7 cellular contexts compared by ENCODE assay signal in the genomic region with DNA sequence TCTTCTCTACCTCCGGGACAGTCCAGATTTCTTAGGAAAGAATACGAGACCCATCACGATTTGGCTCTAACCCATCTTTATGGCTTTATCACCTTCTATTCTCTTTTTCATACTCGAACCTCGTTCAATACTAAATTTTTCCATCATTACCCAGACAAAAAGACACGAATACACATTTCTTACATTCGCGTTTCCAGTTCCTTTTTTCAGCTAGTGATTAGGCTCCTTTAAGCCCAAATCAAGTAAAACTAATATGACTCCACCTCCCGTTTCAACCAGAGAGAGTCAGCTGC.
A peak's percentile ranks its signal among the peaks of the same experiment; 100 is the strongest.
DNase-seq lines count a peak whose midpoint lies in the region; ATAC-seq and TF ChIP-seq lines count a peak whose summit lies in the region.

No MANE protein-coding gene starts in this region.

- no peak for TF ChIP-seq CTCF in HL-60 (IDR thresholded peaks at IDR 0.05; ENCODE audit: insufficient read depth, low read length)

- peaks cover 6% of the 10 kb centered on the region for H3K36me3 Mint-ChIP-seq in activated naive CD8-positive, alpha-beta T cell

- H3K4me1 Mint-ChIP-seq in activated naive CD8-positive, alpha-beta T cell (ENCODE audit: low read depth) = peaks cover 29% of the 10 kb centered on the region

- H3K27me3 ChIP-seq in HL-60 (ENCODE audit: insufficient read depth, poor library complexity, severe bottlenecking) = no peaks in the 10 kb centered on the region
- no peaks in the 10 kb centered on the region for H3K27me3 ChIP-seq in iPS-20b (ENCODE audit: insufficient read depth, low read length)
- no peaks in the 10 kb centered on the region for H3K27me3 ChIP-seq in stomach smooth muscle (ENCODE audit: control insufficient read depth in 1 of 2, insufficient read depth in 2 of 2, low read length in 2 of 2)

- H3K27ac Mint-ChIP-seq in activated naive CD8-positive, alpha-beta T cell = peak overlapping the region; percentile 97

- H3K4me3 ChIP-seq in HL-60 (replicated peaks; ENCODE audit: insufficient read depth, low read length) (peak overlapping the region; percentile 90), iPS-20b (ENCODE audit: low read length) (peak overlapping the region; percentile 97), stomach smooth muscle (ENCODE audit: low read length in 2 of 2) (peak overlapping the region; percentile 94 to 100)

- H3K4me3 Mint-ChIP-seq in activated naive CD8-positive, alpha-beta T cell = peak overlapping the region; percentile 98

- H3K27ac ChIP-seq in HL-60 (replicated peaks) (peak overlapping the region; percentile 74), iPS-20b (ENCODE audit: low read length) (peak overlapping the region; percentile 90), stomach smooth muscle (ENCODE audit: low read length) (peak overlapping the region; percentile 69)

- ATAC-seq in HG03439 (IDR thresholded peaks at IDR 0.05; ENCODE audit: unreplicated experiment) = no peak

- peaks cover 27% of the 10 kb centered on the region for H3K36me3 ChIP-seq in iPS-20b (ENCODE audit: insufficient read depth, low read depth, low read length)
- H3K36me3 ChIP-seq in stomach smooth muscle (ENCODE audit: control insufficient read depth in 2 of 2, insufficient read depth in 2 of 2, low read length in 2 of 2) = peaks cover 10 to 12% of the 10 kb centered on the region in 2 donors

- H3K9me3 ChIP-seq in iPS-20b (ENCODE audit: insufficient read depth, low read depth, low read length) (no peaks in the 10 kb centered on the region), stomach smooth muscle (ENCODE audit: control insufficient read depth in 2 of 2, low read length in 2 of 2) (no peaks in the 10 kb centered on the region)

- H3K9me3 Mint-ChIP-seq in activated naive CD8-positive, alpha-beta T cell (ENCODE audit: low read depth) = no peaks in the 10 kb centered on the region

- H3K9ac ChIP-seq in iPS-20b (ENCODE audit: low read depth, low read length) = peak overlapping the region; percentile 98
- peak overlapping the region; percentile 91 to 96 for H3K9ac ChIP-seq in stomach smooth muscle (ENCODE audit: low read length in 2 of 2)

- no peaks in the 10 kb centered on the region for H3K27me3 Mint-ChIP-seq in activated naive CD8-positive, alpha-beta T cell

- H3K4me1 ChIP-seq in iPS-20b (ENCODE audit: insufficient read depth, low read length) (0 out of 2 replicates have a peak, but pooled peaks cover 2% of the 10 kb centered on the region), stomach smooth muscle (ENCODE audit: control insufficient read depth, insufficient read depth, low read length) (peaks cover 4% of the 10 kb centered on the region)

- no peak for DNase-seq in HL-60 (ENCODE audit: low read depth in 1 of 2, low spot score in 1 of 2)
- no peak for DNase-seq in NCI-H2196 (lab: John Stamatoyannopoulos, UW; ENCODE audit: unreplicated experiment)
- DNase-seq in ecto neural progenitor cell (ENCODE audit: low spot score) = no peak
